Comparison of ENCODE assay signal across 13 cellular contexts in the genomic region with DNA sequence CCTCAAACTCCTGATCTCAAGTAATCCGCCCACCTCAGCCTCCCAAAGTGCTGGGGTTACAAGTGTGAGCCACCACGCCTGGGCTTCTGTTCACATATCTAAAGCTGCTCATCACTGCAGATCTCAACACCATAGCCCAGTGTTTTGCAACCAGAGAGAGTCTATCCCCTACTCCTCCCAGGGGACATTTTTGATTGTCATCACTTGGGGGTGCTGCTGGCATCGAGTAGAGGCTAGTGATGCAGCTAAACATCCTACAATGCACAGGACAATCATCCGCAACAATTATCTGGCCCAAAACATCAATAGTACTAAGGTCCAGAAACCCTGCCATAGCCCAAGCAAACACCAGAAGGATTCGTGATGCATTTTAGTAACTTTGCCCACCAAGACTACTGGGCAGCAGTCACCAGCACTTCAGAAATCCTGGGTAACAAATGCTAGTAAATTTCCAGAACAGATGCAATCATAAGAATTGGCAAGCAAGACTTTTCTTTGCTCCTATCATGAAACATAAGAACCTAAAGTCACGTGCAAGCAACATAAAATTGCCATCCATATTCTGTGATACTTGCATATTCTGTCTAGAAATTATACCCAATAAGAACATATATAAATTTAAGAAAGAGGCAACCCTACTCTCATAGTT.
"Had no signal": no experiment of that assay in that cellular context is flagged by ENCODE, and none has a peak within 500 bp of the region (broad histone marks: within the 10 kb centered on the region; RNA-seq: fewer than 3 reads in every experiment).

No MANE protein-coding gene starts in this region.

- H3K36me3 Mint-ChIP-seq: activated naive CD8-positive, alpha-beta T cell treated with anti-CD3 and anti-CD28 coated beads for 36 hours; natural killer cell had no signal

- H3K36me3 ChIP-seq: left ventricle myocardium inferior, right atrium auricular region, thyroid gland had no signal

- ATAC-seq: esophagus mucosa; natural killer cell; stimulated activated memory B cell treated with anti-CD40 and anti-IgM and Interleukin-4, amounts not matched to agents 10 μg/mL and 1 μg/mL and 100 μg/mL, for 72 hours; T-helper 17 cell had no signal

- DNase-seq: activated CD4-positive, alpha-beta T cell treated with anti-CD3 and anti-CD28 coated beads, Interleukin-2, amount 50 U/mL, for 1 hour; activated CD4-positive, CD25-positive, alpha-beta regulatory T cell; activated CD8-positive, alpha-beta memory T cell treated with anti-CD3 and anti-CD28 coated beads for 24 hours; activated gamma-delta T cell treated with Interleukin-2 at 50 U/mL for 16 hours; activated naive CD8-positive, alpha-beta T cell treated with anti-CD3 and anti-CD28 coated beads for 36 hours; left ventricle myocardium inferior; natural killer cell; stimulated activated CD4-positive, alpha-beta T cell treated with anti-CD3 and anti-CD28 coated beads, Interleukin-2, amount 100 ng/mL, for 48 hours; T-helper 17 cell; thyroid gland had no signal

- H3K9me3 ChIP-seq: left ventricle myocardium inferior, right atrium auricular region, thyroid gland had no signal

- H3K4me3 ChIP-seq: left ventricle myocardium inferior, right atrium auricular region, thyroid gland had no signal

- H3K27ac Mint-ChIP-seq: activated naive CD8-positive, alpha-beta T cell treated with anti-CD3 and anti-CD28 coated beads for 36 hours; natural killer cell; stimulated activated memory B cell treated with anti-CD40 and anti-IgM and Interleukin-4, amounts not matched to agents 10 μg/mL and 1 μg/mL and 100 μg/mL, for 72 hours; T-helper 17 cell had no signal

- H3K9me3 Mint-ChIP-seq: activated naive CD8-positive, alpha-beta T cell treated with anti-CD3 and anti-CD28 coated beads for 36 hours; natural killer cell; stimulated activated memory B cell treated with anti-CD40 and anti-IgM and Interleukin-4, amounts not matched to agents 10 μg/mL and 1 μg/mL and 100 μg/mL, for 72 hours had no signal

- H3K27me3 ChIP-seq: right atrium auricular region, thyroid gland had no signal

- H3K27ac ChIP-seq: left ventricle myocardium inferior, right atrium auricular region, thyroid gland had no signal

- H3K27me3 Mint-ChIP-seq: activated naive CD8-positive, alpha-beta T cell treated with anti-CD3 and anti-CD28 coated beads for 36 hours; stimulated activated memory B cell treated with anti-CD40 and anti-IgM and Interleukin-4, amounts not matched to agents 10 μg/mL and 1 μg/mL and 100 μg/mL, for 72 hours; T-helper 17 cell had no signal

- H3K4me1 Mint-ChIP-seq: natural killer cell; stimulated activated memory B cell treated with anti-CD40 and anti-IgM and Interleukin-4, amounts not matched to agents 10 μg/mL and 1 μg/mL and 100 μg/mL, for 72 hours; T-helper 17 cell had no signal

- H3K4me3 Mint-ChIP-seq: activated naive CD8-positive, alpha-beta T cell treated with anti-CD3 and anti-CD28 coated beads for 36 hours; natural killer cell; stimulated activated memory B cell treated with anti-CD40 and anti-IgM and Interleukin-4, amounts not matched to agents 10 μg/mL and 1 μg/mL and 100 μg/mL, for 72 hours; T-helper 17 cell had no signal
